ENCODE assay signal across 22 cellular contexts in the genomic region with DNA sequence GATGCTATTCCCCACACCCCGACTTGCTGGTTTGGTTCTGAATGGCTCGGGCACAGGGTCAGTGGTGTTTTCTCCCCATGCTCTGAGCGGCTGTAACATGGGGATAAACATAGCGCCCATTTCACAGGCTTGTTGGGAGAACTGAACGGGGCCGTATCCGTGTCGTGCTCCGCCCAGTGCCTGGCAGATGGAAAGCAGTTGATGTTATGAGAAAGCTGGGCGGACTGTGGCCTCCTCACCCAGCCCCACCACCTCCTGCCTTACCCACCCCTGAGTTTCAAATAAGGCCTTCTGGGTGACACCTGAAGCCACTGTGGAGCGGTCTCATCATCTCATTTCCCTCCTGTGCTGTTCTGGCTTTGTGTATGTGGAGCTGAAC. TPM values are rescaled to one million over a fixed set of nuclear protein-coding genes. Genes with fewer than 3 reads are reported as not detected.
A peak's percentile ranks its signal among the peaks of the same experiment; 100 is the strongest.
DNase-seq lines count a peak whose midpoint lies in the region; ATAC-seq and TF ChIP-seq lines count a peak whose summit lies in the region.
"Had no signal": no experiment of that assay in that cellular context is flagged by ENCODE, and none has a peak within 500 bp of the region (broad histone marks: within the 10 kb centered on the region; RNA-seq: fewer than 3 reads in every experiment).

No MANE protein-coding gene starts in this region.

- POLR2A ChIA-PET in T-cell (lab: Charles Lee), result interaction anchor here in 1 of 2 donors (0.8 kb wide), 1 partner anchor 22 kb away, joined by 3 read pairs; no protein-coding TSS in a partner anchor

- no peak for DNase-seq in CD4-positive, CD25-positive, alpha-beta regulatory T cell
- DNase-seq in T-cell (no peak), trophoblast cell (no peak), RKO (ENCODE audit: low spot score) (no peak), retina (no peak), lower lobe of right lung (no peak)
- DNase-seq in effector memory CD8-positive, alpha-beta T cell, result no peak
- DNase-seq: endodermal cell; islet precursor cell; NCI-H2029; NCI-H446; stimulated activated CD8-positive, alpha-beta memory T cell treated with anti-CD3 and anti-CD28 coated beads, Interleukin-4, amount 100 ng/mL, for 48 hours; T-helper 9 cell had no signal

- H3K18ac ChIP-seq in trophoblast cell (ENCODE audit: low read length), result no peak overlapping the region

- H3K9me3 ChIP-seq in CD4-positive, CD25-positive, alpha-beta regulatory T cell (ENCODE audit: control insufficient read depth in 2 of 2, low read length in 2 of 2), result no peaks in the 10 kb centered on the region
- H3K9me3 ChIP-seq in trophoblast cell (ENCODE audit: insufficient read depth, low read depth, low read length) (no peaks in the 10 kb centered on the region), lower lobe of right lung (no peaks in the 10 kb centered on the region)
- H3K9me3 ChIP-seq: prostate gland, thyroid gland had no signal

- peaks cover 5% of the 10 kb centered on the region for H3K79me1 ChIP-seq in trophoblast cell (ENCODE audit: low read length)

- H3K4me3 Mint-ChIP-seq in CD4-positive, CD25-positive, alpha-beta regulatory T cell, result no peak overlapping the region
- no peak overlapping the region for H3K4me3 Mint-ChIP-seq in T-cell
- no peak overlapping the region for H3K4me3 Mint-ChIP-seq in effector memory CD8-positive, alpha-beta T cell
- H3K4me3 Mint-ChIP-seq: endodermal cell had no signal

- H4K8ac ChIP-seq in trophoblast cell (ENCODE audit: low read depth, low read length), result no peak overlapping the region

- H2BK5ac ChIP-seq in trophoblast cell (ENCODE audit: low read depth, low read length, poor library complexity), result peak overlapping the region; percentile 26

- intact Hi-C loops in lower lobe of right lung (cut with DNase I), result no loop called here

- H2AK5ac ChIP-seq in trophoblast cell (ENCODE audit: low read length), result peak overlapping the region; percentile 18

- H2AFZ ChIP-seq in trophoblast cell (ENCODE audit: insufficient read depth, low read length, poor library complexity), result no peak overlapping the region
- H2AFZ ChIP-seq: hepatocyte had no signal

- H3K23ac ChIP-seq in trophoblast cell (ENCODE audit: low read length), result no peak overlapping the region

- H3K27ac ChIP-seq in CD4-positive, CD25-positive, alpha-beta regulatory T cell (ENCODE audit: insufficient read depth, low read length, poor library complexity, severe bottlenecking), result no peak overlapping the region
- H3K27ac ChIP-seq in trophoblast cell (ENCODE audit: low read depth, low read length) (peak overlapping the region; percentile 15), lower lobe of right lung (no peak overlapping the region)
- H3K27ac ChIP-seq: KMS-11, prostate gland, thyroid gland had no signal

- no peak for TF ChIP-seq CTCF in lower lobe of right lung (IDR thresholded peaks at IDR 0.05)

- H3K4me1 Mint-ChIP-seq in CD4-positive, CD25-positive, alpha-beta regulatory T cell, result peaks cover under 1 to 32% (median 10%) of the 10 kb centered on the region in 4 donors
- peaks cover 36 to 41% (median 39%) of the 10 kb centered on the region in 3 donors for H3K4me1 Mint-ChIP-seq in T-cell
- H3K4me1 Mint-ChIP-seq in effector memory CD8-positive, alpha-beta T cell (ENCODE audit: low read depth in 2 of 2), result peaks cover 23 to 39% of the 10 kb centered on the region in 2 donors

- H3K4me3 ChIP-seq in CD4-positive, CD25-positive, alpha-beta regulatory T cell (ENCODE audit: low read depth, low read length), result no peak overlapping the region
- H3K4me3 ChIP-seq in trophoblast cell (ENCODE audit: low read depth, low read length) (no peak overlapping the region), lower lobe of right lung (no peak overlapping the region)
- H3K4me3 ChIP-seq: hepatocyte, prostate gland, thyroid gland had no signal

- peaks cover 1% of the 10 kb centered on the region for H3K27me3 Mint-ChIP-seq in CD4-positive, CD25-positive, alpha-beta regulatory T cell
- H3K27me3 Mint-ChIP-seq in T-cell, result no peaks in the 10 kb centered on the region
- H3K27me3 Mint-ChIP-seq in effector memory CD8-positive, alpha-beta T cell, result no peaks in the 10 kb centered on the region

- no peak overlapping the region for H2BK120ac ChIP-seq in trophoblast cell (ENCODE audit: insufficient read depth, low read length, poor library complexity)

- H3K4ac ChIP-seq in trophoblast cell (ENCODE audit: low read depth, low read length), result no peak overlapping the region

- no peak overlapping the region for H4K12ac ChIP-seq in trophoblast cell (ENCODE audit: low read depth, low read length)

- ATAC-seq in CD4-positive, CD25-positive, alpha-beta regulatory T cell (ENCODE audit: low read depth in 2 of 2), result no peak
- ATAC-seq in T-cell (replicated peaks in 1 of 4), result no peak
- no peak for ATAC-seq in effector memory CD8-positive, alpha-beta T cell (replicated peaks)
- ATAC-seq in HG02884 (IDR thresholded peaks at IDR 0.05; ENCODE audit: unreplicated experiment), result no peak
- ATAC-seq in lower lobe of right lung, result no peak

- H3K9me3 Mint-ChIP-seq in CD4-positive, CD25-positive, alpha-beta regulatory T cell, result no peaks in the 10 kb centered on the region
- no peaks in the 10 kb centered on the region for H3K9me3 Mint-ChIP-seq in T-cell
- H3K9me3 Mint-ChIP-seq in effector memory CD8-positive, alpha-beta T cell, result no peaks in the 10 kb centered on the region
- H3K9me3 Mint-ChIP-seq: endodermal cell had no signal

- peak overlapping the region; percentile 13 for H4K91ac ChIP-seq in trophoblast cell (ENCODE audit: low read depth, low read length)

- no peak overlapping the region for H3K9ac ChIP-seq in trophoblast cell (ENCODE audit: low read length)
- H3K9ac ChIP-seq: KMS-11 had no signal

- no peak overlapping the region for H3K4me2 ChIP-seq in trophoblast cell (ENCODE audit: low read length)
- H3K4me2 ChIP-seq: hepatocyte, KMS-11 had no signal

- H3K4me1 ChIP-seq in CD4-positive, CD25-positive, alpha-beta regulatory T cell (ENCODE audit: control insufficient read depth, insufficient read depth, low read length, poor library complexity, severe bottlenecking), result peaks cover 11% of the 10 kb centered on the region
- H3K4me1 ChIP-seq in trophoblast cell (ENCODE audit: control insufficient read depth in 1 of 2, insufficient read depth in 2 of 2, low read length in 2 of 2) (peaks cover 17 to 24% of the 10 kb centered on the region in 2 experiments), lower lobe of right lung (peaks cover 8% of the 10 kb centered on the region)
- H3K4me1 ChIP-seq: prostate gland had no signal

- H3K36me3 ChIP-seq in CD4-positive, CD25-positive, alpha-beta regulatory T cell (ENCODE audit: control insufficient read depth, insufficient read depth, low read length), result peaks cover 98% of the 10 kb centered on the region
- H3K36me3 ChIP-seq in trophoblast cell (ENCODE audit: control insufficient read depth in 1 of 2, insufficient read depth in 2 of 2, low read length in 2 of 2) (peaks cover 38 to 47% of the 10 kb centered on the region in 2 experiments), lower lobe of right lung (peaks cover 100% of the 10 kb centered on the region)

- H2BK12ac ChIP-seq in trophoblast cell (ENCODE audit: low read length), result peak overlapping the region; percentile 32

- no peaks in the 10 kb centered on the region for H3K27me3 ChIP-seq in CD4-positive, CD25-positive, alpha-beta regulatory T cell (ENCODE audit: control insufficient read depth, insufficient read depth, low read length)
- H3K27me3 ChIP-seq in trophoblast cell (ENCODE audit: insufficient read depth, low read length) (no peaks in the 10 kb centered on the region), lower lobe of right lung (ENCODE audit: low read depth) (no peaks in the 10 kb centered on the region)
- H3K27me3 ChIP-seq: hepatocyte, thyroid gland had no signal

- H3K36me3 Mint-ChIP-seq in CD4-positive, CD25-positive, alpha-beta regulatory T cell, result peaks cover 52% of the 10 kb centered on the region
- peaks cover 78% of the 10 kb centered on the region for H3K36me3 Mint-ChIP-seq in T-cell
- H3K36me3 Mint-ChIP-seq in effector memory CD8-positive, alpha-beta T cell (ENCODE audit: insufficient read depth), result peaks cover 96% of the 10 kb centered on the region

- H3K14ac ChIP-seq in trophoblast cell (ENCODE audit: low read length), result peak overlapping the region; percentile 7

- CTCF ChIA-PET in T-cell (lab: Charles Lee), result no interaction called here

- no CpG with 5 or more reads among the region's 11 CpGs for WGBS in trophoblast cell (ENCODE audit: extremely low coverage, insufficient coverage, insufficient read length)

- H3K79me2 ChIP-seq in trophoblast cell (ENCODE audit: control insufficient read depth, insufficient read depth, low read length, poor library complexity), result no peaks in the 10 kb centered on the region
- H3K79me2 ChIP-seq: hepatocyte had no signal

- H3K27ac Mint-ChIP-seq in CD4-positive, CD25-positive, alpha-beta regulatory T cell, result peak overlapping the region; percentile 5 to 82 (median 28)
- H3K27ac Mint-ChIP-seq in T-cell, result peak overlapping the region; percentile 56 to 58
- H3K27ac Mint-ChIP-seq in effector memory CD8-positive, alpha-beta T cell, result peak overlapping the region; percentile 52 to 81
- H3K27ac Mint-ChIP-seq: endodermal cell had no signal

RNA-seq across cellular contexts. Expression of a gene that starts 14.5 kb away (rescaled TPM):
- not detected for total RNA-seq in CD4-positive, CD25-positive, alpha-beta regulatory T cell
- not detected for polyA plus RNA-seq in CD4-positive, CD25-positive, alpha-beta regulatory T cell
- total RNA-seq in T-cell, result 1 to 10 TPM in 3 of 5 donors, not detected in 2; 1.4 to 2.2 (median 1.8) TPM
- polyA plus RNA-seq in trophoblast cell (2013), result 0.08 TPM in 1 of 2 replicates, not detected in the other
- total RNA-seq in lower lobe of right lung, result 3.1 TPM
- total RNA-seq: astrocyte, cerebellum, Daoy, thyroid gland had no signal
- polyA plus RNA-seq: neural cell had no signal

RNA-seq across cellular contexts. Expression of a gene that starts 21.3 kb away (rescaled TPM):
- not detected for total RNA-seq in CD4-positive, CD25-positive, alpha-beta regulatory T cell
- not detected for polyA plus RNA-seq in CD4-positive, CD25-positive, alpha-beta regulatory T cell
- total RNA-seq in T-cell, result 1 to 10 TPM in 3 of 5 donors, not detected in 2; 4.2 to 8.3 (median 6.2) TPM
- polyA plus RNA-seq in trophoblast cell (2013), result 0.07 and 0.08 TPM in 2 replicates
- total RNA-seq in lower lobe of right lung, result 9.2 TPM
- total RNA-seq: astrocyte, cerebellum, Daoy, prostate gland, thyroid gland had no signal
- polyA plus RNA-seq: neural cell had no signal

RNA-seq across cellular contexts. Expression of a gene that starts 43.6 kb away (rescaled TPM):
- total RNA-seq in CD4-positive, CD25-positive, alpha-beta regulatory T cell, result 381 TPM
- 10 to 100 TPM; 11.9 to 16.6 (median 14.5) TPM for polyA plus RNA-seq in CD4-positive, CD25-positive, alpha-beta regulatory T cell
- total RNA-seq in T-cell (100 to 1,000 TPM; 382 to 462 (median 415) TPM), lower lobe of right lung (66.9 TPM)
- polyA plus RNA-seq in trophoblast cell (2013), result 14.4 and 16.0 TPM in 2 replicates
